Comparison of ENCODE assay signal across 8 cellular contexts in the genomic region with DNA sequence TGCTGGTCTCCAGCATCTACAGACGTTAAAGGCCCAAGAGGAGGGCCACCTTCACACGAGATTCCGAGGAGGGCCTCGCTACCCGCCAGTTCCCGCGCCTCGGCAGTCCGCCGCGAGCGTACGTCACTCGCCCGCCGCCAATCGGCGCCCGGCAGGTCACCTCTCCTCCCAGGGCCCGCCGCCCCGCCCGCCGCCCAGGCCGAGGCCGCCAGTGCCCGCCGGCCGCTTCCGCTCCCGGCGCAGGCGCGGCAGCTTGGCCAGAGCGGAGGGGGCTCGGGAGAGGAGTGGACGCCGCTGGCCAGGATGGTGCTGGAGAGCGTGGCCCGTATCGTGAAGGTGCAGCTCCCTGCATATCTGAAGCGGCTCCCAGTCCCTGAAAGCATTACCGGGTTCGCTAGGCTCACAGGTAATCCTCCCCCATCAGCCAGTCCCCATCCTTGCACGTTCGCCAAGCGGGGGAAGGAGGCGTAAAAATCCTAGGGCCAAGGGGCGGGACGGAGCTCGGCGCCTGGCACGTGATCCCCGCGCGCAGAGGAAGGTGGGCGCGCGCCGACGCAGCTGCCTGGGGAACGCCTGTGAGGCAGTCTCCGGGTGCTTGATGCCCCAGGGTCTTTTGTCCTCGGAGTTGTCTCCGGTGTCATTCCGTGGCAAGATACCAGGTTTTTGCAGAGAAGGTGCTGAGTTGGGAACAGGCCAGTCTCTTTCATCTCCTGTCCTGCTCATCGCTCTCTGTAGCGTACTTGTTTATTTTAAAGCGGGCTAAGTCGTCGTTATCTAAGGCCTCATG. TPM values are rescaled to one million over a fixed set of nuclear protein-coding genes. Genes with fewer than 3 reads are reported as not detected.
A peak's percentile ranks its signal among the peaks of the same experiment; 100 is the strongest.
DNase-seq lines count a peak whose midpoint lies in the region; ATAC-seq and TF ChIP-seq lines count a peak whose summit lies in the region.

A gene with protein sequence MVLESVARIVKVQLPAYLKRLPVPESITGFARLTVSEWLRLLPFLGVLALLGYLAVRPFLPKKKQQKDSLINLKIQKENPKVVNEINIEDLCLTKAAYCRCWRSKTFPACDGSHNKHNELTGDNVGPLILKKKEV (plus strand): TSS at position 211 of the 787 bp plus-strand sequence. CDS start 93 bp downstream, at position 304.

- H3K4ac ChIP-seq in H9 (ENCODE audit: low read depth, low read length), result no peak within 1 kb of the TSS; the same call in 1 of the 2 replicates

- H2AFZ ChIP-seq in H9 (ENCODE audit: low read length), result no peak within 1 kb of the TSS

- H4K91ac ChIP-seq in H9 (ENCODE audit: insufficient read length, low read depth, low read length), result no peak within 1 kb of the TSS

- no peak within 1 kb of the TSS for H4K8ac ChIP-seq in H9 (replicated peaks; ENCODE audit: insufficient read length, low read depth, low read length)

- peaks cover 7% of the 10 kb centered on the region for H3K23me2 ChIP-seq in H9 (ENCODE audit: insufficient read length, low read depth, low read length, poor library complexity, severe bottlenecking)

- H3K4me2 ChIP-seq in H9 (ENCODE audit: insufficient read depth, insufficient read length, low read length), result peak within 1 kb of the TSS; percentile 93

- H3K4me3 Mint-ChIP-seq in H9, result peak within 1 kb of the TSS; percentile 84 to 88
- peak within 1 kb of the TSS; percentile 94 for H3K4me3 Mint-ChIP-seq in natural killer cell treated with Interleukin-12 subunit alpha and Interleukin-12 subunit beta and Interleukin-15 and Interleukin-18, amount 100 ng/mL, for 72 hours

- peak; percentile 96 to 97 for ATAC-seq in natural killer cell treated with Interleukin-12 subunit alpha and Interleukin-12 subunit beta and Interleukin-15 and Interleukin-18, amount 100 ng/mL, for 72 hours

- H3K27me3 ChIP-seq in H9 (ENCODE audit: insufficient read depth, low read length), result no peaks in the 10 kb centered on the region

- H3K9me3 ChIP-seq in ES-I3 (ENCODE audit: control insufficient read depth, insufficient read depth, low read length) (no peaks in the 10 kb centered on the region), H9 (ENCODE audit: control insufficient read depth, low read depth, low read length) (no peaks in the 10 kb centered on the region)

- H2BK12ac ChIP-seq in H9 (ENCODE audit: insufficient read length, low read depth, low read length), result peak within 1 kb of the TSS; percentile 71

- no peak within 1 kb of the TSS for H2BK120ac ChIP-seq in H9 (ENCODE audit: low read depth, low read length, poor library complexity, severe bottlenecking)

- no CpG with 5 or more reads among the region's 71 CpGs for WGBS in H9 (ENCODE audit: extremely low coverage, insufficient read length, low lambda C conversion rate)

- no peaks in the 10 kb centered on the region for H4K20me1 ChIP-seq in H9 (ENCODE audit: control insufficient read depth, insufficient read depth, insufficient read length)

- no peaks in the 10 kb centered on the region for H3K79me1 ChIP-seq in H9 (ENCODE audit: insufficient read depth, low read depth, low read length, poor library complexity, severe bottlenecking)

- no peak for TF ChIP-seq CTCF in H9 (conservative IDR thresholded peaks at IDR 0.05)

- no peaks in the 10 kb centered on the region for H3K27me3 Mint-ChIP-seq in H9 (ENCODE audit: low read depth)
- H3K27me3 Mint-ChIP-seq in natural killer cell treated with Interleukin-12 subunit alpha and Interleukin-12 subunit beta and Interleukin-15 and Interleukin-18, amount 100 ng/mL, for 72 hours, result no peaks in the 10 kb centered on the region

- peak within 1 kb of the TSS; percentile 100 for H3K14ac ChIP-seq in H9 (ENCODE audit: insufficient read depth, low read length)

- H3K9me3 Mint-ChIP-seq in H9, result no peaks in the 10 kb centered on the region; a peak in 2 of 5 replicates
- no peaks in the 10 kb centered on the region for H3K9me3 Mint-ChIP-seq in natural killer cell treated with Interleukin-12 subunit alpha and Interleukin-12 subunit beta and Interleukin-15 and Interleukin-18, amount 100 ng/mL, for 72 hours

- no peak within 1 kb of the TSS for H3K23ac ChIP-seq in H9 (ENCODE audit: insufficient read length, low read depth, low read length)

- H3K36me3 ChIP-seq in ES-I3 (ENCODE audit: insufficient read depth, low read length), result peaks cover 5% of the 10 kb centered on the region; the same call in 1 of the 2 replicates

- H2BK5ac ChIP-seq in H9 (ENCODE audit: insufficient read length, low read length), result peak within 1 kb of the TSS; percentile 83

- peak within 1 kb of the TSS; percentile 17 for H3T11ph ChIP-seq in H9 (ENCODE audit: low read length)

- DNase-seq in H9 (peak; percentile 95), M059J (ENCODE audit: low read depth) (peak; percentile 89), fibroblast of peridontal ligament (ENCODE audit: extremely low read depth) (peak; percentile 85)
- peak; percentile 84 for DNase-seq in activated T-helper 9 cell treated with anti-CD3 and anti-CD28 coated beads, Interleukin-2, amount 50 U/mL, for 16 hours (ENCODE audit: low read depth)
- peak; percentile 96 for DNase-seq in natural killer cell treated with Interleukin-12 subunit alpha and Interleukin-12 subunit beta and Interleukin-15 and Interleukin-18, amount 100 ng/mL, for 72 hours (ENCODE audit: low spot score)
- peak; percentile 89 for DNase-seq in stimulated activated naive CD4-positive, alpha-beta T cell treated with Interleukin-2 at 50 U/mL for 16 hours (lab: John Stamatoyannopoulos, UW)

- peaks cover 3% of the 10 kb centered on the region; the same call in 1 of the 2 replicates for H3K79me2 ChIP-seq in H9 (ENCODE audit: insufficient read depth, low read length)

- H4K5ac ChIP-seq in H9 (ENCODE audit: insufficient read length, low read depth, low read length), result peak within 1 kb of the TSS; percentile 79

- H3K4me1 ChIP-seq in ES-I3 (ENCODE audit: insufficient read depth, low read length) (0 out of 2 replicates have a peak, but pooled peaks cover 5% of the 10 kb centered on the region), H9 (ENCODE audit: insufficient read depth, low read length) (no peaks in the 10 kb centered on the region)

- no peak within 1 kb of the TSS for H2BK15ac ChIP-seq in H9 (ENCODE audit: low read depth, low read length)

- peaks cover 35 to 47% of the 10 kb centered on the region in 2 experiments for H3K4me1 Mint-ChIP-seq in H9
- peaks cover 22 to 24% of the 10 kb centered on the region in 2 donors for H3K4me1 Mint-ChIP-seq in natural killer cell treated with Interleukin-12 subunit alpha and Interleukin-12 subunit beta and Interleukin-15 and Interleukin-18, amount 100 ng/mL, for 72 hours (ENCODE audit: low read depth in 2 of 2)

- peak; percentile 98 for TF ChIP-seq POLR2A in Raji (IDR thresholded peaks at IDR 0.05; ENCODE audit: insufficient read depth, low read depth, low read length)

- peak within 1 kb of the TSS; percentile 99 for H3K18ac ChIP-seq in H9 (ENCODE audit: insufficient read length, low read depth, low read length)

- peak within 1 kb of the TSS; percentile 96 for H3K27ac ChIP-seq in H9 (ENCODE audit: insufficient read length, low read depth, low read length)

- H3K56ac ChIP-seq in H9 (ENCODE audit: insufficient read length, low read depth, low read length), result peak within 1 kb of the TSS; percentile 11

- H3K27ac Mint-ChIP-seq in H9, result peak within 1 kb of the TSS; percentile 97 to 99 (median 99)
- peak within 1 kb of the TSS; percentile 95 to 96 for H3K27ac Mint-ChIP-seq in natural killer cell treated with Interleukin-12 subunit alpha and Interleukin-12 subunit beta and Interleukin-15 and Interleukin-18, amount 100 ng/mL, for 72 hours

- H2AK5ac ChIP-seq in H9 (ENCODE audit: insufficient read length, low read length), result no peak within 1 kb of the TSS

- H3K36me3 Mint-ChIP-seq in H9 (ENCODE audit: insufficient read depth in 1 of 3, low read depth in 3 of 3), result peaks cover 14 to 20% (median 17%) of the 10 kb centered on the region in 3 experiments
- H3K36me3 Mint-ChIP-seq in natural killer cell treated with Interleukin-12 subunit alpha and Interleukin-12 subunit beta and Interleukin-15 and Interleukin-18, amount 100 ng/mL, for 72 hours, result no peaks in the 10 kb centered on the region

- H2BK20ac ChIP-seq in H9 (ENCODE audit: low read depth, low read length, poor library complexity, severe bottlenecking), result no peak within 1 kb of the TSS

- H3K9ac ChIP-seq in ES-I3 (ENCODE audit: low read depth, low read length), result peak within 1 kb of the TSS; percentile 98
- H3K9ac ChIP-seq in H9 (ENCODE audit: extremely low read depth, insufficient read length, low read length), result peak within 1 kb of the TSS; percentile 97

RNA-seq across cellular contexts. Expression of the gene that starts here (rescaled TPM):
- 45.6 and 46.0 TPM in 2 replicates for total RNA-seq in H9 (2021)
- 30.5 and 47.7 TPM in 2 replicates for total RNA-seq in M059J (2014; rRNA removed; shearing (Covaris generic))
- total RNA-seq in natural killer cell treated with Interleukin-12 subunit alpha and Interleukin-12 subunit beta and Interleukin-15 and Interleukin-18, amount 100 ng/mL, for 72 hours, result 10 to 100 TPM; 26.8 to 31.1 TPM

Comparison
In these comparisons a context has a peak if more than half of its experiments do, and no peak if none do; other contexts are left out.
1. Peak in every context shown above with its lines: DNase-seq, ATAC-seq and H3K27ac ChIP-seq.